ENCODE assay signal across 8 cellular contexts in the genomic region with DNA sequence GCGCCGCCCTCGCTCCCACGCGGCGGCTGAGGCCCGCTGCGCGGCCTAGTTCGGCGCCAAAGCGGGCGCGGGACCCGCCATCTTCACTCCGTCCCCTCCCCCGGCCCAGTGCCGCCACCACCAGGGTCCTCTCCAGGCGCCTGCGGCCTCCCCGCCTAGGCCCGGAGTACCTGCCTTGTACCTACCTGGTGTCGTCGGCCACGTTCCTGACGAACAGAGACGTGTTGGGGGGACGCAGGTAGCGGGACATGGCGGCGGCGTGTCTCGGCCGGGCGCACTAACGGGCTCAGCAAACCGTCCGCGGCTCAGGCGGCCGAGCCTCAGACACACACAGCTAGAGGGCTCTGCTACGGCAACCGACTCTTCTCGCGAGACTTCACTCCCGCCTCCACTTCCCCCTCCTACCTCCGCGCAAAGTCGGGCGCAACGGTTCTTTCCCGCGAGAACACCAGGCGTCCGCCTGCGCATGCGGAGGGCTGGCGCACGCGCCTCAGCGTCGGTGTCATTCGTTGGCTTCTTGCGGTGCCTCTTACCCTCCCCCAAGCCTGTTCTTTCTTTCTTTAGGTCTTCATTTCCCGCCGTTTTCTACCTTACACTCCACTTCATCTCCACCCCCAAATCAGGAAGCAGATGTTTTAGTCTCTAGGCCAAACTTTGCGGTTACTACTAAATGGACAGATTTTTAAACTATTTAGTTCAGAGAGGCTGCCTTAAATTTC. TPM values are rescaled to one million over a fixed set of nuclear protein-coding genes. Genes with fewer than 3 reads are reported as not detected.
DNase-seq lines count a peak whose midpoint lies in the region; ATAC-seq, FAIRE-seq and TF ChIP-seq lines count a peak whose summit lies in the region.

SRSF10 (minus strand) TSS at position 322 of the 719 bp plus-strand sequence; CDS start at position 250, 72 bp downstream.

- H3K4me3 ChIP-seq in BJ (ENCODE audit: low read depth, low read length), result peak within 1 kb of the TSS; percentile 96
- H3K4me3 ChIP-seq in choroid plexus epithelial cell (ENCODE audit: low read depth, low read length), result peak within 1 kb of the TSS; percentile 100

- H3K4me3 Mint-ChIP-seq in activated CD4-positive, alpha-beta T cell treated with anti-CD3 and anti-CD28 coated beads for 36 hours, result peak within 1 kb of the TSS; percentile 97

- peak; percentile 97 for FAIRE-seq in GM19239 (lab: Jason Lieb, UNC)

- POLR2A ChIA-PET in BJ (lab: Charles Lee), result interaction anchor here (0.5 to 2.0 kb wide), 4 partner anchors 14 to 960 kb away, joined by 3 to 7 read pairs (median 4); no protein-coding TSS in a partner anchor
- POLR2A ChIA-PET in activated CD4-positive, alpha-beta T cell treated with anti-CD3 and anti-CD28 coated beads for 36 hours (lab: Charles Lee), result interaction anchor here (0.6 to 1.8 kb wide), 4 partner anchors 12 to 169 kb away, joined by 3 to 16 read pairs (median 6); partner anchors contain the start of gene PNRC2

- no peaks in the 10 kb centered on the region for H3K36me3 ChIP-seq in BJ (ENCODE audit: control insufficient read depth, insufficient read depth, low read length)

- intact Hi-C loops in activated CD4-positive, alpha-beta T cell treated with anti-CD3 and anti-CD28 coated beads for 36 hours (cut with DNase I, micrococcal nuclease), result loop anchor here (1.0 to 2.0 kb wide), 11 partner anchors 21 to 1267 kb away; partner anchors contain the start of genes HMGCL (in 2 of the 2), PNRC2 (in 2 of the 2), FUCA1 (in 1 of the 2) and GALE (in 1 of the 2)

- peak; percentile 45 for TF ChIP-seq CTCF in BJ (IDR thresholded peaks at IDR 0.05; ENCODE audit: insufficient read depth, low read depth, low read length)
- TF ChIP-seq CTCF in choroid plexus epithelial cell (conservative IDR thresholded peaks at IDR 0.05; ENCODE audit: low read depth, low read length), result peak; percentile 55

- H3K9me3 Mint-ChIP-seq in activated CD4-positive, alpha-beta T cell treated with anti-CD3 and anti-CD28 coated beads for 36 hours (ENCODE audit: low read depth), result no peaks in the 10 kb centered on the region

- peaks cover 41% of the 10 kb centered on the region for H3K36me3 Mint-ChIP-seq in activated CD4-positive, alpha-beta T cell treated with anti-CD3 and anti-CD28 coated beads for 36 hours (ENCODE audit: low read depth)

- CTCF ChIA-PET in BJ (lab: Yijun Ruan, JAX), result interaction anchor here (0.6 to 1.0 kb wide), 3 partner anchors 12 to 62 kb away, joined by 3 to 4 read pairs (median 3); no protein-coding TSS in a partner anchor
- CTCF ChIA-PET in activated CD4-positive, alpha-beta T cell treated with anti-CD3 and anti-CD28 coated beads for 36 hours (lab: Charles Lee), result interaction anchor here (1.1 to 1.6 kb wide), 2 partner anchors 16 to 171 kb away, joined by 3 to 5 read pairs; no protein-coding TSS in a partner anchor

- H3K4me1 Mint-ChIP-seq in activated CD4-positive, alpha-beta T cell treated with anti-CD3 and anti-CD28 coated beads for 36 hours, result peaks cover 38% of the 10 kb centered on the region

- no peaks in the 10 kb centered on the region for H3K27me3 Mint-ChIP-seq in activated CD4-positive, alpha-beta T cell treated with anti-CD3 and anti-CD28 coated beads for 36 hours

- H3K27me3 ChIP-seq in BJ (ENCODE audit: control insufficient read depth, insufficient read depth, low read length), result no peaks in the 10 kb centered on the region

- DNase-seq in BJ (ENCODE audit: low read depth) (peak; percentile 88), GM19239 (ENCODE audit: insufficient read length, low spot score) (peak; percentile 85), NCI-H524 (lab: John Stamatoyannopoulos, UW) (peak; percentile 96 to 99), choroid plexus epithelial cell (ENCODE audit: low read depth) (peak; percentile 99), kidney glomerular epithelial cell (lab: John Stamatoyannopoulos, UW) (peak; percentile 99)
- peak; percentile 99 for DNase-seq in activated CD4-positive, alpha-beta T cell treated with anti-CD3 and anti-CD28 coated beads for 36 hours
- DNase-seq in stimulated activated CD4-positive, alpha-beta T cell treated with anti-CD3 and anti-CD28 coated beads, Interleukin-1b, Interleukin-23, amount 100 ng/mL, for 1 hour (ENCODE audit: low read depth in 2 of 2), result peak; percentile 85 to 95

- peak within 1 kb of the TSS; percentile 100 for H3K27ac Mint-ChIP-seq in activated CD4-positive, alpha-beta T cell treated with anti-CD3 and anti-CD28 coated beads for 36 hours

- ATAC-seq in HG03457 (IDR thresholded peaks at IDR 0.05; ENCODE audit: unreplicated experiment), result peak; percentile 83
- peak; percentile 94 for ATAC-seq in activated CD4-positive, alpha-beta T cell treated with anti-CD3 and anti-CD28 coated beads for 36 hours

RNA-seq across cellular contexts. Expression of gene SRSF10, which starts in this region (rescaled TPM):
- 55.1 and 97.8 TPM in 2 replicates for polyA plus RNA-seq in BJ (2011; rRNA removed)
- polyA minus RNA-seq in BJ (2011; rRNA and poly(A)+ RNA removed), result 47.1 and 57.8 TPM in 2 replicates
- 100 to 1,000 TPM; 213 to 225 TPM for total RNA-seq in activated CD4-positive, alpha-beta T cell treated with anti-CD3 and anti-CD28 coated beads for 36 hours

Comparison
In these comparisons a context has a peak if more than half of its experiments do, and no peak if none do; other contexts are left out.
1. Peak in every context shown above with its lines: DNase-seq, ATAC-seq and H3K4me3 ChIP-seq.